In the genomic region with DNA sequence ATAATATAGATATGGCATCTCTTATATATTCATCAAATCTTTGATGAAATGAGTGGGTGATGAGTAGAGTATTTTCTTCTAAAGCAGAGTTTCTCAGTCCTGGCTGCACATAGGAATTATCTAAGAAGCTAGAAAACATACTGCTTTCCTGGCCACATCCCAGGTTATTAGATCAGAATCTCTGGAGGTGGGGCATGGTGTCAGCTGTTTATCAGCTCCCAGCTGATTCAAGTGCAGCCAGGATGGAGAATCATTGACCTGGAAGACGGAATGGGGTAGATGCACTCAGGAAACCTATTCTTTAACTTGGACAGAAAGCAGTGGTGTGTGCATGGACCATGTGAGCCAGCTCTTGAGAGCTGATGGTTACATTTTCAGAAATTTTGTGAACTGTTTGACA, we compare ENCODE assay signal across 26 cellular contexts.
DNase-seq lines count a peak whose midpoint lies in the region; ATAC-seq lines count a peak whose summit lies in the region.
"Had no signal": no experiment of that assay in that cellular context is flagged by ENCODE, and none has a peak within 500 bp of the region (broad histone marks: within the 10 kb centered on the region; RNA-seq: fewer than 3 reads in every experiment).

No MANE protein-coding gene starts in this region.

- H3K27ac Mint-ChIP-seq in activated T-helper 1 cell treated with anti-CD3 and anti-CD28 coated beads, Interleukin-12 subunit alpha, Interleukin-12 subunit beta, Interleukin-2, Interleukin-4 antibody, amounts not matched to agents 30 ng/mL and 10 ng/mL and 1 ng/mL, durations not matched to agents 14 hours and 24 hours and 36 hours, result no peak overlapping the region
- H3K27ac Mint-ChIP-seq: activated CD8-positive, alpha-beta T cell treated with anti-CD3 and anti-CD28 coated beads for 36 hours; activated naive CD8-positive, alpha-beta T cell; dendritic cell treated with granulocyte-macrophage colony-stimulating factor and Interleukin-4, amounts not matched to agents 40 ng/mL and 50 ng/mL, for 4 days; natural killer cell treated with Interleukin-12 subunit alpha and Interleukin-12 subunit beta and Interleukin-15 and Interleukin-18, amount 100 ng/mL, for 72 hours had no signal

- peaks cover 2% of the 10 kb centered on the region for H3K9me3 Mint-ChIP-seq in activated T-helper 1 cell treated with anti-CD3 and anti-CD28 coated beads, Interleukin-12 subunit alpha, Interleukin-12 subunit beta, Interleukin-2, Interleukin-4 antibody, amounts not matched to agents 30 ng/mL and 10 ng/mL and 1 ng/mL, durations not matched to agents 14 hours and 24 hours and 36 hours
- H3K9me3 Mint-ChIP-seq: dendritic cell treated with granulocyte-macrophage colony-stimulating factor and Interleukin-4, amounts not matched to agents 40 ng/mL and 50 ng/mL, for 4 days; natural killer cell treated with Interleukin-12 subunit alpha and Interleukin-12 subunit beta and Interleukin-15 and Interleukin-18, amount 100 ng/mL, for 72 hours had no signal

- no peaks in the 10 kb centered on the region for H3K36me3 ChIP-seq in MG63
- H3K36me3 ChIP-seq: BLaER1 treated with 17β-estradiol and CSF1 and Interleukin-3, amounts not matched to agents 10 nM and 100 nM; left lung; ovary; Peyer's patch had no signal

- ATAC-seq in HG02870 (IDR thresholded peaks at IDR 0.05; ENCODE audit: unreplicated experiment), result no peak
- ATAC-seq: activated CD8-positive, alpha-beta T cell treated with anti-CD3 and anti-CD28 coated beads for 36 hours; left lung; natural killer cell treated with Interleukin-12 subunit alpha and Interleukin-12 subunit beta and Interleukin-15 and Interleukin-18, amount 100 ng/mL, for 72 hours; right cardiac atrium had no signal

- no peaks in the 10 kb centered on the region for H3K9me3 ChIP-seq in MG63
- H3K9me3 ChIP-seq: left lung, ovary, Peyer's patch, testis had no signal

- peaks cover 10% of the 10 kb centered on the region for H3K36me3 Mint-ChIP-seq in activated T-helper 1 cell treated with anti-CD3 and anti-CD28 coated beads, Interleukin-12 subunit alpha, Interleukin-12 subunit beta, Interleukin-2, Interleukin-4 antibody, amounts not matched to agents 30 ng/mL and 10 ng/mL and 1 ng/mL, durations not matched to agents 14 hours and 24 hours and 36 hours (ENCODE audit: low read depth)
- H3K36me3 Mint-ChIP-seq: activated naive CD8-positive, alpha-beta T cell; natural killer cell treated with Interleukin-12 subunit alpha and Interleukin-12 subunit beta and Interleukin-15 and Interleukin-18, amount 100 ng/mL, for 72 hours had no signal

- no peaks in the 10 kb centered on the region for H3K27me3 Mint-ChIP-seq in activated T-helper 1 cell treated with anti-CD3 and anti-CD28 coated beads, Interleukin-12 subunit alpha, Interleukin-12 subunit beta, Interleukin-2, Interleukin-4 antibody, amounts not matched to agents 30 ng/mL and 10 ng/mL and 1 ng/mL, durations not matched to agents 14 hours and 24 hours and 36 hours (ENCODE audit: insufficient read depth)
- H3K27me3 Mint-ChIP-seq: activated CD8-positive, alpha-beta T cell treated with anti-CD3 and anti-CD28 coated beads for 36 hours; activated naive CD8-positive, alpha-beta T cell; dendritic cell treated with granulocyte-macrophage colony-stimulating factor and Interleukin-4, amounts not matched to agents 40 ng/mL and 50 ng/mL, for 4 days had no signal

- H3K27me3 ChIP-seq in MG63, result no peaks in the 10 kb centered on the region
- H3K27me3 ChIP-seq: BLaER1 treated with 17β-estradiol and CSF1 and Interleukin-3, amounts not matched to agents 10 nM and 100 nM; left lung; ovary; Peyer's patch; testis had no signal

- H3K4me3 Mint-ChIP-seq in activated T-helper 1 cell treated with anti-CD3 and anti-CD28 coated beads, Interleukin-12 subunit alpha, Interleukin-12 subunit beta, Interleukin-2, Interleukin-4 antibody, amounts not matched to agents 30 ng/mL and 10 ng/mL and 1 ng/mL, durations not matched to agents 14 hours and 24 hours and 36 hours, result peak overlapping the region; percentile 21
- H3K4me3 Mint-ChIP-seq: activated CD8-positive, alpha-beta T cell treated with anti-CD3 and anti-CD28 coated beads for 36 hours; dendritic cell treated with granulocyte-macrophage colony-stimulating factor and Interleukin-4, amounts not matched to agents 40 ng/mL and 50 ng/mL, for 4 days; natural killer cell treated with Interleukin-12 subunit alpha and Interleukin-12 subunit beta and Interleukin-15 and Interleukin-18, amount 100 ng/mL, for 72 hours had no signal

- H3K4me3 ChIP-seq in MG63, result no peak overlapping the region
- H3K4me3 ChIP-seq: BLaER1 treated with 17β-estradiol and CSF1 and Interleukin-3, amounts not matched to agents 10 nM and 100 nM; left lung; ovary; Peyer's patch; testis had no signal

- H3K4me1 Mint-ChIP-seq in activated T-helper 1 cell treated with anti-CD3 and anti-CD28 coated beads, Interleukin-12 subunit alpha, Interleukin-12 subunit beta, Interleukin-2, Interleukin-4 antibody, amounts not matched to agents 30 ng/mL and 10 ng/mL and 1 ng/mL, durations not matched to agents 14 hours and 24 hours and 36 hours (ENCODE audit: low read depth), result peaks cover 89% of the 10 kb centered on the region

- intact Hi-C loops in activated T-helper 1 cell treated with anti-CD3 and anti-CD28 coated beads, Interleukin-12 subunit alpha, Interleukin-12 subunit beta, Interleukin-2, Interleukin-4 antibody, amounts not matched to agents 30 ng/mL and 10 ng/mL and 1 ng/mL, durations not matched to agents 14 hours and 24 hours and 36 hours (cut with micrococcal nuclease), result no loop called here

- DNase-seq in activated CD8-positive, alpha-beta memory T cell treated with anti-CD3 and anti-CD28 coated beads for 24 hours, result peak; percentile 11
- DNase-seq in activated CD8-positive, alpha-beta memory T cell treated with anti-CD3 and anti-CD28 coated beads, Interleukin-2, amount 50 U/mL, for 4 hours, result no peak
- no peak for DNase-seq in activated T-helper 1 cell treated with anti-CD3 and anti-CD28 coated beads, Interleukin-12 subunit alpha, Interleukin-12 subunit beta, Interleukin-2, Interleukin-4 antibody, amounts not matched to agents 30 ng/mL and 10 ng/mL and 1 ng/mL, durations not matched to agents 14 hours and 24 hours and 36 hours (ENCODE audit: low spot score)
- DNase-seq in kidney glomerular epithelial cell (lab: John Stamatoyannopoulos, UW) (peak; percentile 51), retina (peak; percentile 39), MG63 (no peak)
- DNase-seq in activated T-cell treated with anti-CD3 and anti-CD28 coated beads, Interleukin-2, amount 50 U/mL, for 48 hours, result no peak
- DNase-seq: activated CD8-positive, alpha-beta T cell treated with anti-CD3 and anti-CD28 coated beads for 36 hours; caudate nucleus; GOT3; KBM-7; left lung; NCI-H1436; NCI-H2107; NCI-H510A treated with DMSO at 0.1 percent for 48 hours; ovary; Peyer's patch; right cardiac atrium; SIG-M5; stimulated activated naive CD4-positive, alpha-beta T cell treated with Interleukin-2 at 50 U/mL for 16 hours; testis had no signal

Comparison
In these comparisons a context has a peak if more than half of its experiments do, and no peak if none do; other contexts are left out.
1. DNase-seq: peak in activated CD8-positive, alpha-beta memory T cell treated with anti-CD3 and anti-CD28 coated beads for 24 hours (single experiment), kidney glomerular epithelial cell (single experiment) and retina (single experiment); none in activated CD8-positive, alpha-beta memory T cell treated with anti-CD3 and anti-CD28 coated beads, Interleukin-2, amount 50 U/mL, for 4 hours (single experiment), activated T-helper 1 cell treated with anti-CD3 and anti-CD28 coated beads, Interleukin-12 subunit alpha, Interleukin-12 subunit beta, Interleukin-2, Interleukin-4 antibody, amounts not matched to agents 30 ng/mL and 10 ng/mL and 1 ng/mL, durations not matched to agents 14 hours and 24 hours and 36 hours (single experiment), MG63 (single experiment) and activated T-cell treated with anti-CD3 and anti-CD28 coated beads, Interleukin-2, amount 50 U/mL, for 48 hours (0 of 2).